ENCODE assay signal across 1 cellular context in genomic region chr7:43758029-43758860, GRCh38.
TF ChIP-seq lines count a peak whose summit lies in the region.

Gene BLVRA (plus strand): TSS chr7:43758680. CDS start chr7:43771159, 12,479 bp downstream.

TF ChIP-seq in K562, 482 proteins besides CTCF, POLR2A, EP300 and RAD21 (continued from another document and continues in another):
- TF ChIP-seq, protein P1, sequence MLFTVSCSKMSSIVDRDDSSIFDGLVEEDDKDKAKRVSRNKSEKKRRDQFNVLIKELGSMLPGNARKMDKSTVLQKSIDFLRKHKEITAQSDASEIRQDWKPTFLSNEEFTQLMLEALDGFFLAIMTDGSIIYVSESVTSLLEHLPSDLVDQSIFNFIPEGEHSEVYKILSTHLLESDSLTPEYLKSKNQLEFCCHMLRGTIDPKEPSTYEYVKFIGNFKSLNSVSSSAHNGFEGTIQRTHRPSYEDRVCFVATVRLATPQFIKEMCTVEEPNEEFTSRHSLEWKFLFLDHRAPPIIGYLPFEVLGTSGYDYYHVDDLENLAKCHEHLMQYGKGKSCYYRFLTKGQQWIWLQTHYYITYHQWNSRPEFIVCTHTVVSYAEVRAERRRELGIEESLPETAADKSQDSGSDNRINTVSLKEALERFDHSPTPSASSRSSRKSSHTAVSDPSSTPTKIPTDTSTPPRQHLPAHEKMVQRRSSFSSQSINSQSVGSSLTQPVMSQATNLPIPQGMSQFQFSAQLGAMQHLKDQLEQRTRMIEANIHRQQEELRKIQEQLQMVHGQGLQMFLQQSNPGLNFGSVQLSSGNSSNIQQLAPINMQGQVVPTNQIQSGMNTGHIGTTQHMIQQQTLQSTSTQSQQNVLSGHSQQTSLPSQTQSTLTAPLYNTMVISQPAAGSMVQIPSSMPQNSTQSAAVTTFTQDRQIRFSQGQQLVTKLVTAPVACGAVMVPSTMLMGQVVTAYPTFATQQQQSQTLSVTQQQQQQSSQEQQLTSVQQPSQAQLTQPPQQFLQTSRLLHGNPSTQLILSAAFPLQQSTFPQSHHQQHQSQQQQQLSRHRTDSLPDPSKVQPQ (CRISPR knock-in tag; IDR thresholded peaks at IDR 0.05; ENCODE audit: borderline replicate concordance) = no peak
- no peak for TF ChIP-seq ARID2 (IDR thresholded peaks at IDR 0.05)
- TF ChIP-seq, protein P2, sequence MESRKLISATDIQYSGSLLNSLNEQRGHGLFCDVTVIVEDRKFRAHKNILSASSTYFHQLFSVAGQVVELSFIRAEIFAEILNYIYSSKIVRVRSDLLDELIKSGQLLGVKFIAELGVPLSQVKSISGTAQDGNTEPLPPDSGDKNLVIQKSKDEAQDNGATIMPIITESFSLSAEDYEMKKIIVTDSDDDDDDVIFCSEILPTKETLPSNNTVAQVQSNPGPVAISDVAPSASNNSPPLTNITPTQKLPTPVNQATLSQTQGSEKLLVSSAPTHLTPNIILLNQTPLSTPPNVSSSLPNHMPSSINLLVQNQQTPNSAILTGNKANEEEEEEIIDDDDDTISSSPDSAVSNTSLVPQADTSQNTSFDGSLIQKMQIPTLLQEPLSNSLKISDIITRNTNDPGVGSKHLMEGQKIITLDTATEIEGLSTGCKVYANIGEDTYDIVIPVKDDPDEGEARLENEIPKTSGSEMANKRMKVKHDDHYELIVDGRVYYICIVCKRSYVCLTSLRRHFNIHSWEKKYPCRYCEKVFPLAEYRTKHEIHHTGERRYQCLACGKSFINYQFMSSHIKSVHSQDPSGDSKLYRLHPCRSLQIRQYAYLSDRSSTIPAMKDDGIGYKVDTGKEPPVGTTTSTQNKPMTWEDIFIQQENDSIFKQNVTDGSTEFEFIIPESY (CRISPR knock-in tag; IDR thresholded peaks at IDR 0.05) = no peak
- no peak for TF ChIP-seq HMGN3 (IDR thresholded peaks at IDR 0.05; ENCODE audit: borderline replicate concordance, extremely low read depth, insufficient read length, low read depth, low read length)
- TF ChIP-seq ZNF124 (CRISPR knock-in tag; IDR thresholded peaks at IDR 0.05) = no peak
- no peak for TF ChIP-seq E2F4 (CRISPR knock-in tag; IDR thresholded peaks at IDR 0.05; ENCODE audit: low read depth)
- TF ChIP-seq RCOR1 (IDR thresholded peaks at IDR 0.05; ENCODE audit: borderline replicate concordance in 1 of 2, low read depth in 2 of 2, low read length in 2 of 2) = no peak
- no peak for TF ChIP-seq ZSCAN29 (IDR thresholded peaks at IDR 0.05)
- no peak for TF ChIP-seq ZNF347 (CRISPR knock-in tag; IDR thresholded peaks at IDR 0.05; ENCODE audit: low read depth)
- no peak for TF ChIP-seq ZNF239 (CRISPR knock-in tag; IDR thresholded peaks at IDR 0.05)
- no peak for TF ChIP-seq KLF16 (IDR thresholded peaks at IDR 0.05)
- TF ChIP-seq RBM22 (IDR thresholded peaks at IDR 0.05; ENCODE audit: low read depth, low read length, poor library complexity, severe bottlenecking) = no peak
- peak in 1 of 2 experiments; percentile 20; a peak in 1 of 4 replicates for TF ChIP-seq MNT (conservative IDR thresholded peaks at IDR 0.05)
- TF ChIP-seq PML (IDR thresholded peaks at IDR 0.05; ENCODE audit: low read length) = 0 out of 2 replicates have a peak, but pooled peaks have one; percentile 23
- TF ChIP-seq TCF7L2 (IDR thresholded peaks at IDR 0.05; ENCODE audit: low read depth, low read length) = no peak
- peak; percentile 67 for TF ChIP-seq SUPT5H (IDR thresholded peaks at IDR 0.05)
- TF ChIP-seq ZNF263 (CRISPR knock-in tag; IDR thresholded peaks at IDR 0.05; ENCODE audit: borderline replicate concordance) = no peak; the same call in 1 of the 2 replicates
- no peak for TF ChIP-seq NCOR1 (IDR thresholded peaks at IDR 0.05)
- TF ChIP-seq JUND (IDR thresholded peaks at IDR 0.05; ENCODE audit: borderline replicate concordance, low read depth, low read length) = no peak
- TF ChIP-seq JUND (tag; IDR thresholded peaks at IDR 0.05; ENCODE audit: borderline replicate concordance, low read depth, low read length) = no peak
- TF ChIP-seq ID3 (CRISPR knock-in tag; IDR thresholded peaks at IDR 0.05) = no peak
- TF ChIP-seq ID3 (tag; IDR thresholded peaks at IDR 0.05) = peak; percentile 40; the same call in 1 of the 2 replicates
- TF ChIP-seq, protein P3, sequence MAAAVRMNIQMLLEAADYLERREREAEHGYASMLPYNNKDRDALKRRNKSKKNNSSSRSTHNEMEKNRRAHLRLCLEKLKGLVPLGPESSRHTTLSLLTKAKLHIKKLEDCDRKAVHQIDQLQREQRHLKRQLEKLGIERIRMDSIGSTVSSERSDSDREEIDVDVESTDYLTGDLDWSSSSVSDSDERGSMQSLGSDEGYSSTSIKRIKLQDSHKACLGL (CRISPR knock-in tag; IDR thresholded peaks at IDR 0.05; ENCODE audit: borderline replicate concordance, poor library complexity, severe bottlenecking) = no peak
- no peak for TF ChIP-seq NFE2L1 (tag; IDR thresholded peaks at IDR 0.05; ENCODE audit: borderline replicate concordance, low read depth)
- TF ChIP-seq MGA (IDR thresholded peaks at IDR 0.05) = peak; percentile 48; the same call in 1 of the 2 replicates
- TF ChIP-seq, protein P4, sequence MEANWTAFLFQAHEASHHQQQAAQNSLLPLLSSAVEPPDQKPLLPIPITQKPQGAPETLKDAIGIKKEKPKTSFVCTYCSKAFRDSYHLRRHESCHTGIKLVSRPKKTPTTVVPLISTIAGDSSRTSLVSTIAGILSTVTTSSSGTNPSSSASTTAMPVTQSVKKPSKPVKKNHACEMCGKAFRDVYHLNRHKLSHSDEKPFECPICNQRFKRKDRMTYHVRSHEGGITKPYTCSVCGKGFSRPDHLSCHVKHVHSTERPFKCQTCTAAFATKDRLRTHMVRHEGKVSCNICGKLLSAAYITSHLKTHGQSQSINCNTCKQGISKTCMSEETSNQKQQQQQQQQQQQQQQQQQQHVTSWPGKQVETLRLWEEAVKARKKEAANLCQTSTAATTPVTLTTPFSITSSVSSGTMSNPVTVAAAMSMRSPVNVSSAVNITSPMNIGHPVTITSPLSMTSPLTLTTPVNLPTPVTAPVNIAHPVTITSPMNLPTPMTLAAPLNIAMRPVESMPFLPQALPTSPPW (CRISPR knock-in tag; IDR thresholded peaks at IDR 0.05) = peak; percentile 89
- TF ChIP-seq NRF1 (conservative IDR thresholded peaks at IDR 0.05 in 1 of 2, IDR thresholded peaks at IDR 0.05 in 1 of 2) = no peak; a peak in 1 of 4 replicates
- TF ChIP-seq MAZ (CRISPR knock-in tag; conservative IDR thresholded peaks at IDR 0.05 in 1 of 2, IDR thresholded peaks at IDR 0.05 in 1 of 2) = peak; percentile 65 to 70
- TF ChIP-seq KDM5B (IDR thresholded peaks at IDR 0.05; ENCODE audit: insufficient replicate concordance, low read depth, low read length) = peak; percentile 63
- no peak for TF ChIP-seq PHF20 (IDR thresholded peaks at IDR 0.05; ENCODE audit: partially characterized antibody)
- no peak for TF ChIP-seq SOX6 (IDR thresholded peaks at IDR 0.05)
- 0 out of 2 replicates have a peak, but pooled peaks have one; percentile 7 for TF ChIP-seq CTBP1 (IDR thresholded peaks at IDR 0.05; ENCODE audit: borderline replicate concordance)
